Comparison of ENCODE assay signal across 29 cellular contexts in genomic region chr4:174036111-174036510, GRCh38.
DNase-seq lines count a peak whose midpoint lies in the region; ATAC-seq, FAIRE-seq and TF ChIP-seq lines count a peak whose summit lies in the region.
"Had no signal": no experiment of that assay in that cellular context is flagged by ENCODE, and none has a peak within 500 bp of the region (broad histone marks: within the 10 kb centered on the region; RNA-seq: fewer than 3 reads in every experiment).

No MANE protein-coding gene starts in this region.

- CTCF ChIA-PET in Calu3 (lab: Charles Lee): no interaction called here

- no peak for TF ChIP-seq POLR2A in GM12892 (IDR thresholded peaks at IDR 0.05; ENCODE audit: low read depth, low read length)

- H3K4me3 Mint-ChIP-seq in Calu3 (ENCODE audit: low read depth, unreplicated experiment): no peak overlapping the region
- no peak overlapping the region for H3K4me3 Mint-ChIP-seq in CD14-positive monocyte
- H3K4me3 Mint-ChIP-seq: activated CD4-positive, alpha-beta memory T cell treated with anti-CD3 and anti-CD28 coated beads, Interleukin-2, amount 10 ng/mL, durations not matched to agents 7 days and 5 days; activated naive CD8-positive, alpha-beta T cell treated with anti-CD3 and anti-CD28 coated beads, Interleukin-2, amount 10 ng/mL, durations not matched to agents 7 days and 5 days; neural progenitor cell had no signal

- H3K36me3 Mint-ChIP-seq in Calu3 (ENCODE audit: insufficient read depth, unreplicated experiment) (no peaks in the 10 kb centered on the region), CD14-positive monocyte (no peaks in the 10 kb centered on the region)
- H3K36me3 Mint-ChIP-seq: activated naive CD8-positive, alpha-beta T cell treated with anti-CD3 and anti-CD28 coated beads, Interleukin-2, amount 10 ng/mL, durations not matched to agents 7 days and 5 days; neural progenitor cell had no signal

- H3K27ac Mint-ChIP-seq in Calu3 (ENCODE audit: unreplicated experiment) (no peak overlapping the region), CD14-positive monocyte (no peak overlapping the region)
- H3K27ac Mint-ChIP-seq: activated CD4-positive, alpha-beta memory T cell treated with anti-CD3 and anti-CD28 coated beads, Interleukin-2, amount 10 ng/mL, durations not matched to agents 7 days and 5 days; activated naive CD8-positive, alpha-beta T cell treated with anti-CD3 and anti-CD28 coated beads, Interleukin-2, amount 10 ng/mL, durations not matched to agents 7 days and 5 days; neural progenitor cell had no signal

- DNase-seq in COR-L47 (lab: John Stamatoyannopoulos, UW): peak; percentile 49
- DNase-seq in GM12892 (ENCODE audit: insufficient read length): no peak
- peak; percentile 40 for DNase-seq in NCI-H1105 treated with DMSO at 0.1 percent for 48 hours (lab: John Stamatoyannopoulos, UW)
- DNase-seq in dermis blood vessel endothelial cell: peak; percentile 2
- DNase-seq in NCI-H1694 (lab: John Stamatoyannopoulos, UW): no peak
- DNase-seq in Calu3: no peak
- DNase-seq in CD14-positive monocyte (ENCODE audit: low spot score): no peak
- DNase-seq: activated CD4-positive, alpha-beta memory T cell treated with anti-CD3 and anti-CD28 coated beads, Interleukin-2, amount 10 ng/mL, durations not matched to agents 7 days and 5 days; activated CD4-positive, CD25-positive, alpha-beta regulatory T cell treated with anti-CD3 and anti-CD28 coated beads, Interleukin-2, amount 50 U/mL, for 72 hours; activated effector memory CD4-positive, alpha-beta T cell treated with anti-CD3 and anti-CD28 coated beads, Interleukin-2, amount 50 U/mL, for 16 hours; activated naive CD8-positive, alpha-beta T cell treated with anti-CD3 and anti-CD28 coated beads, Interleukin-2, amount 10 ng/mL, durations not matched to agents 7 days and 5 days; body of pancreas; cerebellar nuclear complex; GF-D8; GOT3; head of caudate nucleus; NCI-H1436; NCI-H345; PC-9; SHP77 treated with DMSO at 0.1 percent for 48 hours; stimulated activated CD4-positive, alpha-beta T cell treated with anti-CD3 and anti-CD28 coated beads, Interleukin-15, amount 100 ng/mL, for 24 hours; stimulated activated naive CD8-positive, alpha-beta T cell treated with anti-CD3 and anti-CD28 coated beads, Interleukin-15, Interleukin-2, amounts not matched to agents 100 U/mL and 50 U/mL, for 24 hours; T-helper 1 cell had no signal

- H3K27me3 Mint-ChIP-seq in Calu3 (ENCODE audit: unreplicated experiment): no peaks in the 10 kb centered on the region
- H3K27me3 Mint-ChIP-seq in CD14-positive monocyte (ENCODE audit: low read depth in 3 of 3): peaks cover 4 to 9% (median 7%) of the 10 kb centered on the region in 3 donors
- H3K27me3 Mint-ChIP-seq: activated CD4-positive, alpha-beta memory T cell treated with anti-CD3 and anti-CD28 coated beads, Interleukin-2, amount 10 ng/mL, durations not matched to agents 7 days and 5 days; activated naive CD8-positive, alpha-beta T cell treated with anti-CD3 and anti-CD28 coated beads, Interleukin-2, amount 10 ng/mL, durations not matched to agents 7 days and 5 days had no signal

- H3K4me1 Mint-ChIP-seq in Calu3 (ENCODE audit: low read depth, unreplicated experiment): no peaks in the 10 kb centered on the region
- no peaks in the 10 kb centered on the region for H3K4me1 Mint-ChIP-seq in CD14-positive monocyte
- H3K4me1 Mint-ChIP-seq: activated CD4-positive, alpha-beta memory T cell treated with anti-CD3 and anti-CD28 coated beads, Interleukin-2, amount 10 ng/mL, durations not matched to agents 7 days and 5 days; activated naive CD8-positive, alpha-beta T cell treated with anti-CD3 and anti-CD28 coated beads, Interleukin-2, amount 10 ng/mL, durations not matched to agents 7 days and 5 days had no signal

- TF ChIP-seq CTCF in Calu3 (IDR thresholded peaks at IDR 0.05; ENCODE audit: unreplicated experiment) (no peak), CD14-positive monocyte (IDR thresholded peaks at IDR 0.05) (no peak)

- peak; percentile 38 for FAIRE-seq in GM12892 (lab: Jason Lieb, UNC)
- FAIRE-seq: D721Med, endothelial cell of umbilical vein, HepG2 had no signal

- no TSS peak for BruUV-seq in Calu3 (replicated peaks; lab: Mats Ljungman, UMichigan)

- intact Hi-C loops in Calu3 (cut with micrococcal nuclease; ENCODE audit: unreplicated experiment) (no loop called here), CD14-positive monocyte (cut with micrococcal nuclease) (no loop called here)

- no peak for ATAC-seq in GM21576 (IDR thresholded peaks at IDR 0.05; ENCODE audit: unreplicated experiment)
- ATAC-seq: body of pancreas; HepG2; sciatic nerve; stimulated activated naive CD8-positive, alpha-beta T cell treated with anti-CD3 and anti-CD28 coated beads, Interleukin-15, Interleukin-2, amounts not matched to agents 100 U/mL and 50 U/mL, for 24 hours had no signal

- H3K9me3 Mint-ChIP-seq in Calu3 (ENCODE audit: low read depth, unreplicated experiment) (no peaks in the 10 kb centered on the region), CD14-positive monocyte (peaks cover 0 to 1% (median 0%) of the 10 kb centered on the region in 7 donors)
- H3K9me3 Mint-ChIP-seq: activated CD4-positive, alpha-beta memory T cell treated with anti-CD3 and anti-CD28 coated beads, Interleukin-2, amount 10 ng/mL, durations not matched to agents 7 days and 5 days; activated naive CD8-positive, alpha-beta T cell treated with anti-CD3 and anti-CD28 coated beads, Interleukin-2, amount 10 ng/mL, durations not matched to agents 7 days and 5 days; neural progenitor cell had no signal

Comparison
In these comparisons a context has a peak if more than half of its experiments do, and no peak if none do; other contexts are left out.
1. DNase-seq: peak in COR-L47 (single experiment), NCI-H1105 treated with DMSO at 0.1 percent for 48 hours (single experiment) and dermis blood vessel endothelial cell (single experiment); none in GM12892 (single experiment), NCI-H1694 (single experiment), Calu3 (single experiment) and CD14-positive monocyte (single experiment).